Comparison of ENCODE assay signal across 23 cellular contexts in genomic region chr6:126050795-126051194, GRCh38.
"Had no signal": no experiment of that assay in that cellular context is flagged by ENCODE, and none has a peak within 500 bp of the region (broad histone marks: within the 10 kb centered on the region; RNA-seq: fewer than 3 reads in every experiment).

No MANE protein-coding gene starts in this region.

- H3K27ac ChIP-seq: colonic mucosa, epithelial cell of prostate, esophagus squamous epithelium, gastrocnemius medialis, heart right ventricle, left lung, lower lobe of right lung had no signal

- H3K9me3 ChIP-seq: colonic mucosa, esophagus squamous epithelium, gastrocnemius medialis, heart right ventricle, left lung, lower lobe of right lung had no signal

- H3K27me3 Mint-ChIP-seq: dendritic cell treated with granulocyte-macrophage colony-stimulating factor and Interleukin-4, amounts not matched to agents 40 ng/mL and 50 ng/mL, for 4 days; effector memory CD8-positive, alpha-beta T cell had no signal

- DNase-seq: colonic mucosa; cortex of kidney; effector CD8-positive, alpha-beta T cell; effector memory CD8-positive, alpha-beta T cell; endodermal cell; erythroblast; esophagus squamous epithelium; foreskin fibroblast; foreskin melanocyte; gastrocnemius medialis; glutamatergic neuron; head of caudate nucleus; heart right ventricle; hippocampal formation; left cardiac atrium; left lung; left ventricle myocardium superior; lower lobe of right lung; mesendoderm; midbrain had no signal

- H3K9me3 Mint-ChIP-seq: dendritic cell treated with granulocyte-macrophage colony-stimulating factor and Interleukin-4, amounts not matched to agents 40 ng/mL and 50 ng/mL, for 4 days; effector memory CD8-positive, alpha-beta T cell; endodermal cell had no signal

- H3K4me3 Mint-ChIP-seq: dendritic cell treated with granulocyte-macrophage colony-stimulating factor and Interleukin-4, amounts not matched to agents 40 ng/mL and 50 ng/mL, for 4 days; effector memory CD8-positive, alpha-beta T cell; endodermal cell had no signal

- H3K4me1 Mint-ChIP-seq: endodermal cell had no signal

- H3K4me1 ChIP-seq: colonic mucosa, esophagus squamous epithelium, left lung had no signal

- H3K36me3 ChIP-seq: colonic mucosa had no signal

- ATAC-seq: effector memory CD8-positive, alpha-beta T cell; esophagus mucosa; gastrocnemius medialis; heart right ventricle; left cardiac atrium; left lung; left ventricle myocardium superior; lower lobe of right lung had no signal

- H3K4me3 ChIP-seq: colonic mucosa, esophagus squamous epithelium, gastrocnemius medialis, heart right ventricle, left lung, lower lobe of right lung had no signal

- H3K27me3 ChIP-seq: colonic mucosa, esophagus squamous epithelium, gastrocnemius medialis, heart right ventricle, left lung had no signal

- H3K27ac Mint-ChIP-seq: dendritic cell treated with granulocyte-macrophage colony-stimulating factor and Interleukin-4, amounts not matched to agents 40 ng/mL and 50 ng/mL, for 4 days; endodermal cell had no signal
